ENCODE assay signal across 8 cellular contexts in the genomic region with DNA sequence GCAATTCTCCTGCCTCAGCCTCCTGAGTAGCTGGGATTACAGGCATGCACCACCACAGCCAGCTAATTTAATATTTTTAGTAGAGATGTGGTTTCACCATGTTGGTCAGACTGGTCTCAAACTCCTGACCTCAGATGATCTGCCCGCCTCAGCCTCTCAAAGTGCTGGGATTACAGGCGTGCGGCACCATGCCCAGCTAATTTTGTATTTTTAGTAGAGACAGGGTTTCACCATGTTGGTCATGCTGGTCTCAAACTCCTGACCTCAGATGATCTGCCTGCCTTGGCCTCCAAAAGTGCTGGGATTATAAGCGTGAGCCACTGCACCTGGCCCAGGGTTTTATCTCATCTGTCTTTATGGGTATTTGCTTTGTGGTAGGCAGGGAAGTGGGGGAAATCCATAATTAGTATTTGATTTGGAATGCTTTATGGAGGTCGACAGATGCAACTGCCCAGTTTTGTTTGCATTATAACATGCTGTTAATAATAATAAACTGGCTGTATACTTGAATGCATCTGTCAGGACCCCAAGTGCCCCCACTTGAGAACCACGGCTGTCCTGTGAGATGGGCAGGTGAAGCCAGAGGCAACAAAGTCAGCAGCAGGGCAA. TPM values are rescaled to one million over a fixed set of nuclear protein-coding genes. Genes with fewer than 3 reads are reported as not detected.
DNase-seq lines count a peak whose midpoint lies in the region; ATAC-seq and TF ChIP-seq lines count a peak whose summit lies in the region.
"Not testable (repeated sequence)": the region's sequence is repeated elsewhere in the genome, so short reads cannot be mapped to it uniquely, and the experiment has no call there.

No MANE protein-coding gene starts in this region.

- not testable (repeated sequence) for H3K36me3 Mint-ChIP-seq in activated T-cell treated with anti-CD3 and anti-CD28 coated beads, Interleukin-2, amount 50 U/mL, for 72 hours (ENCODE audit: insufficient read depth in 2 of 2)

- H3K27ac ChIP-seq in gastrocnemius medialis = peak overlapping the region; percentile 77 to 92 (median 84)

- not testable (repeated sequence) for H3K9me3 ChIP-seq in gastrocnemius medialis

- in situ Hi-C loops in gastrocnemius medialis (cut with MboI; ENCODE audit: low sequenced_read_pairs in 4 of 4) = not testable (repeated sequence)

- not testable (repeated sequence) for ATAC-seq in activated T-cell treated with anti-CD3 and anti-CD28 coated beads, Interleukin-2, amount 50 U/mL, for 72 hours (replicated peaks in 1 of 2); left ventricle myocardium superior
- ATAC-seq in gastrocnemius medialis = peak; percentile 13 to 14

- intact Hi-C loops in left ventricle myocardium superior (cut with micrococcal nuclease) = not testable (repeated sequence)
- intact Hi-C loops in gastrocnemius medialis (cut with DNase I; ENCODE audit: low total_unique reads) = loop anchor here (10.0 kb wide), 1 partner anchor 324 kb away; the partner anchor contains the start of gene ACACB

- not testable (repeated sequence) for H3K27me3 Mint-ChIP-seq in activated T-cell treated with anti-CD3 and anti-CD28 coated beads, Interleukin-2, amount 50 U/mL, for 72 hours (ENCODE audit: low read depth)

- H3K9me3 Mint-ChIP-seq in activated T-cell treated with anti-CD3 and anti-CD28 coated beads, Interleukin-2, amount 50 U/mL, for 72 hours = not testable (repeated sequence)

- not testable (repeated sequence) for H3K4me3 ChIP-seq in gastrocnemius medialis

- H3K4me1 ChIP-seq in gastrocnemius medialis = peaks cover 59 to 65% of the 10 kb centered on the region in 2 donors

- not testable (repeated sequence) for H3K27me3 ChIP-seq in gastrocnemius medialis

- H3K4me1 Mint-ChIP-seq in activated T-cell treated with anti-CD3 and anti-CD28 coated beads, Interleukin-2, amount 50 U/mL, for 72 hours (ENCODE audit: low read depth) = not testable (repeated sequence)

- peak overlapping the region; percentile 27 for H3K27ac Mint-ChIP-seq in activated T-cell treated with anti-CD3 and anti-CD28 coated beads, Interleukin-2, amount 50 U/mL, for 72 hours

- TF ChIP-seq CTCF in gastrocnemius medialis (IDR thresholded peaks at IDR 0.05 in 4 of 5, conservative IDR thresholded peaks at IDR 0.05 in 1 of 5) = not testable (repeated sequence)

- not testable (repeated sequence) for TF ChIP-seq POLR2A in gastrocnemius medialis (IDR thresholded peaks at IDR 0.05)

- H3K36me3 ChIP-seq in gastrocnemius medialis = peaks cover 0 to 58% of the 10 kb centered on the region in 2 donors

- not testable (repeated sequence) for H3K4me3 Mint-ChIP-seq in activated T-cell treated with anti-CD3 and anti-CD28 coated beads, Interleukin-2, amount 50 U/mL, for 72 hours

- peak; percentile 53 for DNase-seq in DMS 273 (lab: John Stamatoyannopoulos, UW; ENCODE audit: unreplicated experiment)
- DNase-seq in NCI-H1092 treated with DMSO at 0.1 percent for 48 hours (lab: John Stamatoyannopoulos, UW) = peak; percentile 67
- peak; percentile 43 for DNase-seq in NCI-H2196 treated with DMSO at 0.1 percent for 48 hours (lab: John Stamatoyannopoulos, UW; ENCODE audit: unreplicated experiment)
- peak; percentile 74 for DNase-seq in NCI-H774 (lab: John Stamatoyannopoulos, UW)
- peak; percentile 82 to 83 for DNase-seq in SHP77 (lab: John Stamatoyannopoulos, UW)
- DNase-seq in activated T-cell treated with anti-CD3 and anti-CD28 coated beads, Interleukin-2, amount 50 U/mL, for 72 hours = not testable (repeated sequence)
- peak; percentile 5 for DNase-seq in left ventricle myocardium superior
- DNase-seq in gastrocnemius medialis = peak; percentile 60 to 84

RNA-seq across cellular contexts. Expression of gene CORO1C, which starts 59.0 kb away (rescaled TPM):
- 10 to 100 TPM; 35.6 to 38.3 TPM for total RNA-seq in activated T-cell treated with anti-CD3 and anti-CD28 coated beads, Interleukin-2, amount 50 U/mL, for 72 hours
- total RNA-seq in left ventricle myocardium superior (68.0 TPM), gastrocnemius medialis (10 to 100 TPM; 24.7 to 47.6 (median 30.9) TPM)
